Comparison of ENCODE assay signal across 9 cellular contexts in the genomic region with DNA sequence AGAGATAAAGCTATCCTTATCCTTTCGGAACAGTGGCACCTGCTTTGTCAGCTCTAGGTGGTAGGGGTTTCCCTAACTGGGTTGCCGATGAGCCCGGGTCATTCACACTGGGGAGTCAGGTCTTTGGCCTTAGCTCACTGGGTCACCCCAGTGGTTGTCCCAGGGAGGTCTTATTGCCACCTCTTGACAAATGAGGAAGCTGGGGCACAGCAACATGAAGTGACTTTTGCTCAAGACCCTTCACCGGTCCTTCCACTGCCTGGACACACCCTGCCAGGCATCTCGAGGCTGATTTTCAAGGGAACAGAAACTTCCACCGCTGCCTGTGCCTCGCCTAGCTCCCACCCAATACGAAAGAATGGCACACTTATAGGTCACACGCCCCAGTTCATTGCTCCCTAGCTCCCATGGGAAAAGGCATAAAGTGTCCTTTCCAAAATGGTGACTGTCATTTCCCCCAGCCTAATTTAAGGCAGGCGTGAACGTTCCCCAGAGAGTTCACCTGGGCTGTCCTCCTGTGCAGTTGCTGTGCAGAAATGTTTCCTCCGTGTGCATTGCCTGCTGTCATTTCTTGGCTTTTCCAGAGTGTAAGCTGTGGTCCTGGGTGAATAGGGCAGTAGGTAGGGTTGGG.
DNase-seq lines count a peak whose midpoint lies in the region; ATAC-seq, FAIRE-seq and TF ChIP-seq lines count a peak whose summit lies in the region.
"Had no signal": no experiment of that assay in that cellular context is flagged by ENCODE, and none has a peak within 500 bp of the region (broad histone marks: within the 10 kb centered on the region; RNA-seq: fewer than 3 reads in every experiment).

No MANE protein-coding gene starts in this region.

- H3K27me3 ChIP-seq in RWPE2 (ENCODE audit: insufficient read depth, poor library complexity, severe bottlenecking): no peaks in the 10 kb centered on the region

- H3K27me3 Mint-ChIP-seq in mesothelial cell of epicardium (ENCODE audit: low read depth): peaks cover 3% of the 10 kb centered on the region

- peaks cover 23% of the 10 kb centered on the region for H3K4me1 Mint-ChIP-seq in mesothelial cell of epicardium

- ATAC-seq in GM21619 (IDR thresholded peaks at IDR 0.05; ENCODE audit: unreplicated experiment) (peak; percentile 2), RWPE2 (ENCODE audit: low read depth) (no peak), esophagus mucosa (no peak), HG03039 (IDR thresholded peaks at IDR 0.05; ENCODE audit: unreplicated experiment) (no peak)

- no peaks in the 10 kb centered on the region for H3K9me3 ChIP-seq in RWPE2 (ENCODE audit: severe bottlenecking)

- no peak overlapping the region for H3K4me3 Mint-ChIP-seq in mesothelial cell of epicardium

- H3K4me1 ChIP-seq in RWPE2 (ENCODE audit: insufficient read depth, poor library complexity, severe bottlenecking): peaks cover 51% of the 10 kb centered on the region

- no peaks in the 10 kb centered on the region for H3K36me3 Mint-ChIP-seq in mesothelial cell of epicardium

- H3K27ac ChIP-seq in RWPE2 (ENCODE audit: poor library complexity, severe bottlenecking): peak overlapping the region; percentile 98

- FAIRE-seq in H54 (lab: Jason Lieb, UNC): no peak

- H3K9me3 Mint-ChIP-seq in mesothelial cell of epicardium: no peaks in the 10 kb centered on the region

- H3K27ac Mint-ChIP-seq in mesothelial cell of epicardium: peak overlapping the region; percentile 45

- no peak for TF ChIP-seq POLR2A in H54 (IDR thresholded peaks at IDR 0.05; ENCODE audit: low read depth, low read length)

- H3K36me3 ChIP-seq in RWPE2 (ENCODE audit: low read depth): no peaks in the 10 kb centered on the region

- H3K4me3 ChIP-seq in GM12865 (ENCODE audit: low read depth, low read length): peak overlapping the region; percentile 53
- H3K4me3 ChIP-seq in RWPE2 (ENCODE audit: severe bottlenecking): no peak overlapping the region

- DNase-seq in GM12865 (ENCODE audit: low read depth) (peak; percentile 57), RWPE2 (ENCODE audit: low spot score) (peak; percentile 34), mesothelial cell of epicardium (ENCODE audit: low spot score in 2 of 2, unreplicated experiment in 2 of 2) (no peak), 8988T (no peak), H54 (ENCODE audit: insufficient read length, low spot score) (no peak)
- DNase-seq: NCI-H446 had no signal

- TF ChIP-seq CTCF in GM12865 (IDR thresholded peaks at IDR 0.05; ENCODE audit: insufficient read depth, low read depth, low read length, missing control alignments) (no peak), RWPE2 (IDR thresholded peaks at IDR 0.05; ENCODE audit: poor library complexity, severe bottlenecking) (no peak), mesothelial cell of epicardium (IDR thresholded peaks at IDR 0.05; ENCODE audit: unreplicated experiment) (no peak)

Comparison
In these comparisons a context has a peak if more than half of its experiments do, and no peak if none do; other contexts are left out.
1. DNase-seq: peak in GM12865 (single experiment) and RWPE2 (single experiment); none in mesothelial cell of epicardium (0 of 2), 8988T (single experiment) and H54 (single experiment).